8 cellular contexts compared by ENCODE assay signal in genomic region chr1:36350659-36351171, GRCh38. TPM values are rescaled to one million over a fixed set of nuclear protein-coding genes. Genes with fewer than 3 reads are reported as not detected.
DNase-seq lines count a peak whose midpoint lies in the region; ATAC-seq, FAIRE-seq and TF ChIP-seq lines count a peak whose summit lies in the region.

No MANE protein-coding gene starts in this region.

- peaks cover 6% of the 10 kb centered on the region for H3K36me3 Mint-ChIP-seq in natural killer cell treated with Interleukin-12 subunit alpha and Interleukin-12 subunit beta and Interleukin-15 and Interleukin-18, amount 100 ng/mL, for 72 hours
- peaks cover 52% of the 10 kb centered on the region for H3K36me3 Mint-ChIP-seq in GM23338 (ENCODE audit: low read depth)

- peak; percentile 60 to 78 for ATAC-seq in natural killer cell treated with Interleukin-12 subunit alpha and Interleukin-12 subunit beta and Interleukin-15 and Interleukin-18, amount 100 ng/mL, for 72 hours
- no peak for ATAC-seq in GM23338
- no peak for ATAC-seq in HG03378 (IDR thresholded peaks at IDR 0.05; ENCODE audit: unreplicated experiment)
- ATAC-seq in GM19455 (IDR thresholded peaks at IDR 0.05; ENCODE audit: unreplicated experiment) = no peak

- DNase-seq in GM19239 (ENCODE audit: insufficient read length, low spot score) = no peak
- peak; percentile 42 to 59 for DNase-seq in activated CD4-positive, alpha-beta T cell treated with anti-CD3 and anti-CD28 coated beads for 4 hours
- no peak for DNase-seq in dorsolateral prefrontal cortex
- DNase-seq in natural killer cell treated with Interleukin-12 subunit alpha and Interleukin-12 subunit beta and Interleukin-15 and Interleukin-18, amount 100 ng/mL, for 72 hours (ENCODE audit: low spot score) = no peak
- no peak for DNase-seq in GM23338 (ENCODE audit: low spot score)
- DNase-seq in HuH-7.5 (ENCODE audit: low spot score) = no peak

- peak overlapping the region; percentile 18 to 68 for H3K27ac Mint-ChIP-seq in natural killer cell treated with Interleukin-12 subunit alpha and Interleukin-12 subunit beta and Interleukin-15 and Interleukin-18, amount 100 ng/mL, for 72 hours
- no peak overlapping the region for H3K27ac Mint-ChIP-seq in GM23338

- peaks cover 5% of the 10 kb centered on the region; the same call in 1 of the 2 replicates for H3K4me1 ChIP-seq in GM23338 (ENCODE audit: insufficient read depth)

- no peak overlapping the region for H2AFZ ChIP-seq in GM23338

- H3K79me2 ChIP-seq in GM23338 (replicated peaks; ENCODE audit: insufficient read depth) = no peaks in the 10 kb centered on the region

- H3F3A ChIP-seq in GM23338 (replicated peaks; ENCODE audit: low read depth) = no peaks in the 10 kb centered on the region

- no peak overlapping the region for H3K4me2 ChIP-seq in GM23338

- H3K27me3 ChIP-seq in dorsolateral prefrontal cortex (no peaks in the 10 kb centered on the region), GM23338 (ENCODE audit: insufficient read depth) (no peaks in the 10 kb centered on the region)

- H3K9me3 Mint-ChIP-seq in natural killer cell treated with Interleukin-12 subunit alpha and Interleukin-12 subunit beta and Interleukin-15 and Interleukin-18, amount 100 ng/mL, for 72 hours = no peaks in the 10 kb centered on the region
- H3K9me3 Mint-ChIP-seq in GM23338 = no peaks in the 10 kb centered on the region

- peaks cover 5 to 23% of the 10 kb centered on the region in 2 donors for H3K4me1 Mint-ChIP-seq in natural killer cell treated with Interleukin-12 subunit alpha and Interleukin-12 subunit beta and Interleukin-15 and Interleukin-18, amount 100 ng/mL, for 72 hours (ENCODE audit: low read depth in 2 of 2)
- peaks cover 13% of the 10 kb centered on the region for H3K4me1 Mint-ChIP-seq in GM23338

- FAIRE-seq in GM19239 (lab: Jason Lieb, UNC) = peak; percentile 35

- no peak for TF ChIP-seq CTCF in dorsolateral prefrontal cortex (IDR thresholded peaks at IDR 0.05 in 54 of 56, conservative IDR thresholded peaks at IDR 0.05 in 2 of 56; ENCODE audit: low read depth in 1 of 56, partially characterized antibody in 56 of 56)
- no peak for TF ChIP-seq CTCF in GM23338 (conservative IDR thresholded peaks at IDR 0.05; ENCODE audit: low read depth in 2 of 2)

- no peaks in the 10 kb centered on the region for H3K27me3 Mint-ChIP-seq in natural killer cell treated with Interleukin-12 subunit alpha and Interleukin-12 subunit beta and Interleukin-15 and Interleukin-18, amount 100 ng/mL, for 72 hours
- H3K27me3 Mint-ChIP-seq in GM23338 (ENCODE audit: insufficient read depth, low read depth, poor library complexity) = peaks cover 4% of the 10 kb centered on the region

- H4K20me1 ChIP-seq in GM23338 (replicated peaks; ENCODE audit: insufficient read depth) = no peaks in the 10 kb centered on the region

- H3K36me3 ChIP-seq in GM23338 (ENCODE audit: insufficient read depth) = peaks cover 8% of the 10 kb centered on the region; the same call in 1 of the 2 replicates

- no peak overlapping the region for H3K4me3 Mint-ChIP-seq in natural killer cell treated with Interleukin-12 subunit alpha and Interleukin-12 subunit beta and Interleukin-15 and Interleukin-18, amount 100 ng/mL, for 72 hours
- no peak overlapping the region for H3K4me3 Mint-ChIP-seq in GM23338

- intact Hi-C loops in dorsolateral prefrontal cortex (cut with DNase I) = no loop called here

- no peak overlapping the region for H3K4me3 ChIP-seq in dorsolateral prefrontal cortex
- H3K4me3 ChIP-seq in GM23338 = no peak overlapping the region

- H3K27ac ChIP-seq in dorsolateral prefrontal cortex = peak overlapping the region in 40 of 59 donors; percentile 2 to 80 (median 48)
- H3K27ac ChIP-seq in GM23338 (ENCODE audit: low read depth) = no peak overlapping the region

- no peaks in the 10 kb centered on the region for H3K9me2 ChIP-seq in GM23338 (ENCODE audit: insufficient read depth)

TF ChIP-seq in GM23338, 12 proteins besides CTCF, POLR2A, EP300 and RAD21 (continues in another document):
- TF ChIP-seq CREB1 (CRISPR knock-in tag; IDR thresholded peaks at IDR 0.05; ENCODE audit: low read depth) (no peak), STAT1 (IDR thresholded peaks at IDR 0.05; ENCODE audit: unreplicated experiment) (no peak), ZNF114 (CRISPR knock-in tag; IDR thresholded peaks at IDR 0.05) (no peak), ZNF331 (CRISPR knock-in tag; IDR thresholded peaks at IDR 0.05; ENCODE audit: low read depth) (no peak), EZH2 (IDR thresholded peaks at IDR 0.05; ENCODE audit: low read depth, unreplicated experiment) (no peak)
- TF ChIP-seq, protein P1, sequence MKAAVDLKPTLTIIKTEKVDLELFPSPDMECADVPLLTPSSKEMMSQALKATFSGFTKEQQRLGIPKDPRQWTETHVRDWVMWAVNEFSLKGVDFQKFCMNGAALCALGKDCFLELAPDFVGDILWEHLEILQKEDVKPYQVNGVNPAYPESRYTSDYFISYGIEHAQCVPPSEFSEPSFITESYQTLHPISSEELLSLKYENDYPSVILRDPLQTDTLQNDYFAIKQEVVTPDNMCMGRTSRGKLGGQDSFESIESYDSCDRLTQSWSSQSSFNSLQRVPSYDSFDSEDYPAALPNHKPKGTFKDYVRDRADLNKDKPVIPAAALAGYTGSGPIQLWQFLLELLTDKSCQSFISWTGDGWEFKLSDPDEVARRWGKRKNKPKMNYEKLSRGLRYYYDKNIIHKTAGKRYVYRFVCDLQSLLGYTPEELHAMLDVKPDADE (IDR thresholded peaks at IDR 0.05) = no peak

RNA-seq across cellular contexts. Expression of gene EVA1B, which starts 27.3 kb away (rescaled TPM):
- total RNA-seq in dorsolateral prefrontal cortex = 10 to 100 TPM in 5 of 120 experiments, 1 to 10 TPM in 115; 1.4 to 21.5 (median 4.7) TPM
- 1 to 10 TPM; 5.8 to 6.3 TPM for total RNA-seq in natural killer cell treated with Interleukin-12 subunit alpha and Interleukin-12 subunit beta and Interleukin-15 and Interleukin-18, amount 100 ng/mL, for 72 hours
- 27.1 and 27.3 TPM in 2 replicates for total RNA-seq in GM23338 (2014; rRNA removed; shearing (Covaris generic))
- polyA plus RNA-seq in GM23338 (2016; fragmentation: Nextera tagmentation; extraction: Ambion mirVana) = 9.2 and 11.5 TPM in 2 replicates

RNA-seq across cellular contexts. Expression of gene STK40, which starts 35.0 kb away (rescaled TPM):
- total RNA-seq in dorsolateral prefrontal cortex = 10 to 100 TPM; 17.4 to 52.5 (median 29.0) TPM
- total RNA-seq in natural killer cell treated with Interleukin-12 subunit alpha and Interleukin-12 subunit beta and Interleukin-15 and Interleukin-18, amount 100 ng/mL, for 72 hours = 10 to 100 TPM; 58.2 to 76.1 TPM
- total RNA-seq in GM23338 (2014; rRNA removed; shearing (Covaris generic)) = 20.0 and 20.2 TPM in 2 replicates
- polyA plus RNA-seq in GM23338 (2016; fragmentation: Nextera tagmentation; extraction: Ambion mirVana) = 8.1 and 8.5 TPM in 2 replicates

RNA-seq across cellular contexts. Expression of gene SH3D21, which starts 44.5 kb away (rescaled TPM):
- 10 to 100 TPM in 119 of 120 experiments, 1 to 10 TPM in 1; 6.5 to 40.5 (median 21.0) TPM for total RNA-seq in dorsolateral prefrontal cortex
- total RNA-seq in natural killer cell treated with Interleukin-12 subunit alpha and Interleukin-12 subunit beta and Interleukin-15 and Interleukin-18, amount 100 ng/mL, for 72 hours = 10 to 100 TPM; 12.6 to 18.6 TPM
- total RNA-seq in GM23338 (2014; rRNA removed; shearing (Covaris generic)) = 4.4 and 6.3 TPM in 2 replicates
- polyA plus RNA-seq in GM23338 (2016; fragmentation: Nextera tagmentation; extraction: Ambion mirVana) = 3.1 and 3.7 TPM in 2 replicates

RNA-seq across cellular contexts. Expression of gene LSM10, which starts 47.0 kb away (rescaled TPM):
- 10 to 100 TPM; 20.2 to 48.4 (median 34.9) TPM for total RNA-seq in dorsolateral prefrontal cortex
- 10 to 100 TPM; 56.6 to 58.1 TPM for total RNA-seq in natural killer cell treated with Interleukin-12 subunit alpha and Interleukin-12 subunit beta and Interleukin-15 and Interleukin-18, amount 100 ng/mL, for 72 hours
- 27.5 and 28.6 TPM in 2 replicates for total RNA-seq in GM23338 (2014; rRNA removed; shearing (Covaris generic))
- polyA plus RNA-seq in GM23338 (2016; fragmentation: Nextera tagmentation; extraction: Ambion mirVana) = 96.2 and 98.9 TPM in 2 replicates

Comparison
In these comparisons a context has a peak if more than half of its experiments do, and no peak if none do; other contexts are left out.
1. DNase-seq: peak in activated CD4-positive, alpha-beta T cell treated with anti-CD3 and anti-CD28 coated beads for 4 hours (2 of 2); none in GM19239 (single experiment), dorsolateral prefrontal cortex (0 of 10), natural killer cell treated with Interleukin-12 subunit alpha and Interleukin-12 subunit beta and Interleukin-15 and Interleukin-18, amount 100 ng/mL, for 72 hours (single experiment), GM23338 (single experiment) and HuH-7.5 (single experiment).
2. ATAC-seq: peak in natural killer cell treated with Interleukin-12 subunit alpha and Interleukin-12 subunit beta and Interleukin-15 and Interleukin-18, amount 100 ng/mL, for 72 hours (2 of 2); none in GM23338 (single experiment), HG03378 (single experiment) and GM19455 (single experiment).